ENCODE assay signal across 22 cellular contexts in genomic region chr2:27806311-27807059, GRCh38.
"Had no signal": no experiment of that assay in that cellular context is flagged by ENCODE, and none has a peak within 500 bp of the region (broad histone marks: within the 10 kb centered on the region; RNA-seq: fewer than 3 reads in every experiment).

No MANE protein-coding gene starts in this region.

- DNase-seq: dorsolateral prefrontal cortex; effector CD4-positive, alpha-beta T cell; left colon; left ventricle myocardium superior; lower lobe of right lung; natural killer cell; pancreas; stimulated activated CD4-positive, alpha-beta T cell treated with anti-CD3 and anti-CD28 coated beads, Interleukin-12 subunit alpha, Interleukin-12 subunit beta, amount 100 ng/mL, for 4 hours; stimulated activated CD4-positive, alpha-beta T cell treated with anti-CD3 and anti-CD28 coated beads, Interleukin-1b, Interleukin-23, amount 100 ng/mL, for 48 hours; stimulated activated CD4-positive, alpha-beta T cell treated with anti-CD3 and anti-CD28 coated beads, Interleukin-4, amount 100 ng/mL, for 1 hour; stimulated activated CD8-positive, alpha-beta memory T cell treated with anti-CD3 and anti-CD28 coated beads, Interleukin-4, amount 100 ng/mL, for 48 hours; stimulated activated naive CD4-positive, alpha-beta T cell; stimulated activated naive CD8-positive, alpha-beta T cell treated with anti-CD3 and anti-CD28 coated beads, Interleukin-15, amount 100 ng/mL, for 72 hours; thyroid gland; trophoblast cell had no signal

- H3K36me3 Mint-ChIP-seq: natural killer cell had no signal

- H3K27ac Mint-ChIP-seq: natural killer cell; stimulated activated naive CD8-positive, alpha-beta T cell treated with anti-CD3 and anti-CD28 coated beads, Interleukin-15, amount 100 ng/mL, for 72 hours had no signal

- H3K4me3 ChIP-seq: dorsolateral prefrontal cortex, lower lobe of right lung, pancreas, smooth muscle cell, thyroid gland, vagina had no signal

- H3K4me3 Mint-ChIP-seq: natural killer cell; neural crest cell; stimulated activated naive CD8-positive, alpha-beta T cell treated with anti-CD3 and anti-CD28 coated beads, Interleukin-15, amount 100 ng/mL, for 72 hours had no signal

- H3K27ac ChIP-seq: dorsolateral prefrontal cortex, lower lobe of right lung, neutrophil, pancreas, thyroid gland, vagina had no signal

- H3K27me3 ChIP-seq: dorsolateral prefrontal cortex, neutrophil, pancreas, thyroid gland, vagina had no signal

- H3K36me3 ChIP-seq: lower lobe of right lung, neutrophil, pancreas, thyroid gland, vagina had no signal

- FAIRE-seq: colon, frontal cortex, keratinocyte, pancreas had no signal

- ATAC-seq: left ventricle myocardium superior; natural killer cell; stimulated activated naive CD8-positive, alpha-beta T cell treated with anti-CD3 and anti-CD28 coated beads, Interleukin-15, amount 100 ng/mL, for 72 hours had no signal

- H3K27me3 Mint-ChIP-seq: stimulated activated naive CD8-positive, alpha-beta T cell treated with anti-CD3 and anti-CD28 coated beads, Interleukin-15, amount 100 ng/mL, for 72 hours had no signal

- H3K9me3 Mint-ChIP-seq: natural killer cell; neural crest cell; stimulated activated naive CD8-positive, alpha-beta T cell treated with anti-CD3 and anti-CD28 coated beads, Interleukin-15, amount 100 ng/mL, for 72 hours had no signal

- H3K4me1 Mint-ChIP-seq: neural crest cell; stimulated activated naive CD8-positive, alpha-beta T cell treated with anti-CD3 and anti-CD28 coated beads, Interleukin-15, amount 100 ng/mL, for 72 hours had no signal

- H3K4me2 ChIP-seq: smooth muscle cell had no signal

- H3K4me1 ChIP-seq: pancreas, vagina had no signal

- H3K9me3 ChIP-seq: lower lobe of right lung, neutrophil, pancreas, thyroid gland, vagina had no signal
